In the genomic region with DNA sequence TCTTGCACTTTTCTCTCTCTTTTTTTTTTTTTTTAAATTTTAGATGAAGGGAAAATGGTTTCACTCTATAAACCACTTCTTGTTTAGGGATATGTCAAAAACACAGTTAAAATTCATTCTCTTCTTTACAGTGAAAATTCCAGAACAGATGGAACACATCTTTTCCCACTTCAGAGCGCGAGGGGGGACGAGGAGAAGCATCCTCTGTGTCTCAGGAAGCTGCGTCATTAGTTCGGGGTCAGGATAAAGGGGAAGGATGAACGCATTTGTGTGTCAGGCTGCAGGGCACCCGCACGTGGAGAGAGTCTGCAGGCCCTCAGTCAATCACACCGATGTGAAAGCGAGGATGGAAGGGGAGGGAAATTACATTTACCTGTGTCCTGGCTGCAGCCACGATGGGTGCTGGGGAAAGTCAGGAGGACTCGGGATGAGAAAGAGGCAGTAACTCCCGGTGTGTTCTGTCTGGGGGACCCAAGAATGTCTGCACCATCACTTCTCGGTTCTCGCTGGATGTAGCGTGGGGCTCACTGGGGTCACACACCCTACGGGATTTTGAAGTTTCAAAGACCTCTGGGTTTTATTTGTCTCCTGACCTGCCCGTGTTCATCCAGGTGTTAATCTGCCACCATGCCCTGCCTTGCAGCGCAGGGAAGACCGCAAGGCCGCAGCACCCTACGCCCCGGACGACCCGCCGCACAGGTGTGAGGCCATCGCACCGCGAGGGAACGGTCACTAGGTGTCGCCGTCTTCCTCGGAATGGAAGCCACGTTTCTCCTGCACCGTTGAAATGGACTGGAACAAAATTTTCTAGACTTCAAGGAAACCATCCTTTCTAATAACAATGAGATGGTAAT, we compare ENCODE assay signal across 8 cellular contexts.
DNase-seq lines count a peak whose midpoint lies in the region; ATAC-seq and TF ChIP-seq lines count a peak whose summit lies in the region.

No MANE protein-coding gene starts in this region.

- DNase-seq in CD8-positive, alpha-beta T cell = peak; percentile 38 to 80 (median 62)
- DNase-seq in GM20000 (ENCODE audit: low spot score) (peak; percentile 61), LNCaP clone FGC (ENCODE audit: low read depth) (no peak), cerebellum (ENCODE audit: low spot score) (peak; percentile 23)
- DNase-seq in activated CD4-positive, alpha-beta T cell treated with anti-CD3 and anti-CD28 coated beads for 24 hours (ENCODE audit: low read depth in 2 of 2) = peak; percentile 59 to 68
- peak; percentile 46 to 69 (median 57) for DNase-seq in stimulated activated CD4-positive, alpha-beta T cell treated with anti-CD3 and anti-CD28 coated beads, TNF-alpha, amount 100 ng/mL, for 48 hours (ENCODE audit: low read depth in 3 of 3)

- no peaks in the 10 kb centered on the region for H3K27me3 ChIP-seq in CD8-positive, alpha-beta T cell (ENCODE audit: insufficient read depth, low read length)
- peaks cover 0 to 5% (median 0%) of the 10 kb centered on the region in 4 donors for H3K27me3 ChIP-seq in liver (ENCODE audit: control insufficient read depth in 4 of 4, insufficient read depth in 4 of 4, low read length in 3 of 4)

- no peak overlapping the region for H3K4me3 Mint-ChIP-seq in CD8-positive, alpha-beta T cell

- H3K4me1 Mint-ChIP-seq in CD8-positive, alpha-beta T cell (ENCODE audit: low read depth) = peaks cover 4% of the 10 kb centered on the region

- TF ChIP-seq CTCF in CD8-positive, alpha-beta T cell (IDR thresholded peaks at IDR 0.05) = peak; percentile 92
- TF ChIP-seq CTCF in GM20000 (IDR thresholded peaks at IDR 0.05; ENCODE audit: extremely low read depth, missing control alignments) (peak; percentile 91), LNCaP clone FGC (IDR thresholded peaks at IDR 0.05; ENCODE audit: control insufficient read depth, extremely low read depth, insufficient read depth) (peak; percentile 97), liver (IDR thresholded peaks at IDR 0.05; ENCODE audit: low read depth, low read length, missing input control) (peak; percentile 89)

- peak; percentile 73 for ATAC-seq in CD8-positive, alpha-beta T cell
- no peak for ATAC-seq in HG02973 (IDR thresholded peaks at IDR 0.05; ENCODE audit: unreplicated experiment)

- H3K9me3 Mint-ChIP-seq in CD8-positive, alpha-beta T cell = no peaks in the 10 kb centered on the region

- peak; percentile 95 to 99 for TF ChIP-seq RAD21 in liver (IDR thresholded peaks at IDR 0.05)

- H3K27ac Mint-ChIP-seq in CD8-positive, alpha-beta T cell = no peak overlapping the region

- no peaks in the 10 kb centered on the region for H3K36me3 ChIP-seq in CD8-positive, alpha-beta T cell (ENCODE audit: insufficient read depth, low read length)
- no peaks in the 10 kb centered on the region for H3K36me3 ChIP-seq in liver (ENCODE audit: control insufficient read depth in 4 of 4, insufficient read depth in 3 of 4, low read depth in 1 of 4, low read length in 3 of 4)

- no peaks in the 10 kb centered on the region for H3K36me3 Mint-ChIP-seq in CD8-positive, alpha-beta T cell

- intact Hi-C loops in CD8-positive, alpha-beta T cell (cut with DNase I, micrococcal nuclease) = loop anchor here (1.0 kb wide), 2 partner anchors 1417 to 1528 kb away; no protein-coding TSS in a partner anchor

- H3K4me1 ChIP-seq in CD8-positive, alpha-beta T cell (ENCODE audit: insufficient read depth, low read length) = no peaks in the 10 kb centered on the region
- H3K4me1 ChIP-seq in liver (ENCODE audit: control insufficient read depth in 4 of 4, insufficient read depth in 4 of 4, low read length in 3 of 4) = peaks cover 0 to 3% (median 0%) of the 10 kb centered on the region in 4 donors

- H3K9ac ChIP-seq in liver (ENCODE audit: low read depth in 1 of 2, low read length in 2 of 2) = no peak overlapping the region

- H3K27me3 Mint-ChIP-seq in CD8-positive, alpha-beta T cell (ENCODE audit: low read depth) = peaks cover 18% of the 10 kb centered on the region

- no peak overlapping the region for H3K4me3 ChIP-seq in CD8-positive, alpha-beta T cell (ENCODE audit: low read depth, low read length)
- H3K4me3 ChIP-seq in LNCaP clone FGC (ENCODE audit: low read depth, low read length) (no peak overlapping the region), liver (ENCODE audit: low read depth in 1 of 3, low read length in 3 of 3) (no peak overlapping the region)

- 32% methylated on average over 35 of the region's 35 CpGs for WGBS in liver

- CTCF ChIA-PET in CD8-positive, alpha-beta T cell (lab: Charles Lee) = interaction anchor here (0.6 to 5.5 kb wide), 22 partner anchors 9 to 1528 kb away, joined by 3 to 64 read pairs (median 3); no protein-coding TSS in a partner anchor

- no peak overlapping the region for H3K27ac ChIP-seq in CD8-positive, alpha-beta T cell (ENCODE audit: low read depth, low read length)
- peak overlapping the region in 1 of 2 donors; percentile 16 for H3K27ac ChIP-seq in liver (ENCODE audit: low read depth in 1 of 2, low read length in 2 of 2)

- no peaks in the 10 kb centered on the region for H3K9me3 ChIP-seq in CD8-positive, alpha-beta T cell (ENCODE audit: low read length)
- H3K9me3 ChIP-seq in liver (ENCODE audit: control insufficient read depth in 4 of 4, low read length in 3 of 4) = no peaks in the 10 kb centered on the region

- POLR2A ChIA-PET in CD8-positive, alpha-beta T cell (lab: Charles Lee) = no interaction called here

TF ChIP-seq in liver, 16 proteins besides CTCF, POLR2A, EP300 and RAD21:
- TF ChIP-seq JUND (IDR thresholded peaks at IDR 0.05) (no peak), HNF4A (conservative IDR thresholded peaks at IDR 0.05) (no peak), GABPA (IDR thresholded peaks at IDR 0.05 in 1 of 2, conservative IDR thresholded peaks at IDR 0.05 in 1 of 2) (no peak), RXRA (IDR thresholded peaks at IDR 0.05) (no peak), YY1 (IDR thresholded peaks at IDR 0.05) (no peak), EGR1 (IDR thresholded peaks at IDR 0.05; ENCODE audit: low read depth in 2 of 2) (no peak), HNF4G (IDR thresholded peaks at IDR 0.05) (no peak), FOXA2 (IDR thresholded peaks at IDR 0.05) (no peak)
